20 cellular contexts compared by ENCODE assay signal in the genomic region with DNA sequence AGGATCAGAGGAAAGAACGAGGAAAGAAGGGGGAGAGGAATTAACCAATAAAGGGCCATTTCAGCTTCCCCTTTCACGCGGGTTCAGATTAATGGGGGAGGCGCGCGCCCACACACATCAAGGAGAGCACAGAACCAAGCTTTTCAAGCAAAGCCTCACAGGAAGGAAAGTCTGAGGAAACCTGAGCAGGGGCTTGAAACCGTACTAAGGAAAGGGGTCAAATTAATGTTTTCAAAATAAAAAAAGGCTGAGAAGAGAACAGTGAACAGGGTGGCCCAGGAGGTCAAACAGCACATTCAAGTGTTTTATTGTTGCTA.
"Had no signal": no experiment of that assay in that cellular context is flagged by ENCODE, and none has a peak within 500 bp of the region (broad histone marks: within the 10 kb centered on the region; RNA-seq: fewer than 3 reads in every experiment).

No MANE protein-coding gene starts in this region.

- H3K9me3 Mint-ChIP-seq: activated CD4-positive, alpha-beta memory T cell treated with anti-CD3 and anti-CD28 coated beads, Interleukin-2, amount 10 ng/mL, durations not matched to agents 7 days and 5 days; activated naive CD4-positive, alpha-beta T cell treated with anti-CD3 and anti-CD28 coated beads for 36 hours; activated naive CD8-positive, alpha-beta T cell treated with anti-CD3 and anti-CD28 coated beads, Interleukin-2, amount 10 ng/mL, durations not matched to agents 7 days and 5 days had no signal

- H3K36me3 Mint-ChIP-seq: activated naive CD8-positive, alpha-beta T cell treated with anti-CD3 and anti-CD28 coated beads, Interleukin-2, amount 10 ng/mL, durations not matched to agents 7 days and 5 days; T-cell had no signal

- H3K27ac ChIP-seq: adrenal gland, SK-N-MC, WERI-Rb-1 had no signal

- H3K36me3 ChIP-seq: adrenal gland, WERI-Rb-1 had no signal

- H3K9me3 ChIP-seq: adrenal gland had no signal

- H3K4me3 Mint-ChIP-seq: activated CD4-positive, alpha-beta memory T cell treated with anti-CD3 and anti-CD28 coated beads, Interleukin-2, amount 10 ng/mL, durations not matched to agents 7 days and 5 days; activated CD4-positive, alpha-beta T cell treated with anti-CD3 and anti-CD28 coated beads for 36 hours; activated naive CD4-positive, alpha-beta T cell treated with anti-CD3 and anti-CD28 coated beads for 36 hours; activated naive CD8-positive, alpha-beta T cell treated with anti-CD3 and anti-CD28 coated beads, Interleukin-2, amount 10 ng/mL, durations not matched to agents 7 days and 5 days; activated T-helper 17 cell treated with anti-CD3 and anti-CD28 coated beads, Interleukin-2, amount 50 U/mL, for 72 hours; T-cell had no signal

- H3K27me3 Mint-ChIP-seq: activated CD4-positive, alpha-beta memory T cell treated with anti-CD3 and anti-CD28 coated beads, Interleukin-2, amount 10 ng/mL, durations not matched to agents 7 days and 5 days had no signal

- H3K4me1 Mint-ChIP-seq: activated CD4-positive, alpha-beta memory T cell treated with anti-CD3 and anti-CD28 coated beads, Interleukin-2, amount 10 ng/mL, durations not matched to agents 7 days and 5 days; activated CD4-positive, alpha-beta T cell treated with anti-CD3 and anti-CD28 coated beads for 36 hours; activated naive CD8-positive, alpha-beta T cell treated with anti-CD3 and anti-CD28 coated beads, Interleukin-2, amount 10 ng/mL, durations not matched to agents 7 days and 5 days; activated T-helper 17 cell treated with anti-CD3 and anti-CD28 coated beads, Interleukin-2, amount 50 U/mL, for 72 hours; T-cell had no signal

- H3K27me3 ChIP-seq: adrenal gland had no signal

- H3K4me1 ChIP-seq: adrenal gland had no signal

- H3K27ac Mint-ChIP-seq: activated CD4-positive, alpha-beta memory T cell treated with anti-CD3 and anti-CD28 coated beads, Interleukin-2, amount 10 ng/mL, durations not matched to agents 7 days and 5 days; activated CD4-positive, alpha-beta T cell treated with anti-CD3 and anti-CD28 coated beads for 36 hours; activated naive CD4-positive, alpha-beta T cell treated with anti-CD3 and anti-CD28 coated beads for 36 hours; activated naive CD8-positive, alpha-beta T cell treated with anti-CD3 and anti-CD28 coated beads, Interleukin-2, amount 10 ng/mL, durations not matched to agents 7 days and 5 days; activated T-helper 17 cell treated with anti-CD3 and anti-CD28 coated beads, Interleukin-2, amount 50 U/mL, for 72 hours; T-cell had no signal

- ATAC-seq: activated CD4-positive, alpha-beta T cell treated with anti-CD3 and anti-CD28 coated beads for 36 hours; activated T-helper 17 cell treated with anti-CD3 and anti-CD28 coated beads, Interleukin-2, amount 50 U/mL, for 72 hours; T-cell had no signal

- DNase-seq: activated CD4-positive, alpha-beta memory T cell treated with anti-CD3 and anti-CD28 coated beads, Interleukin-2, amount 10 ng/mL, durations not matched to agents 7 days and 5 days; activated CD4-positive, alpha-beta T cell treated with anti-CD3 and anti-CD28 coated beads for 36 hours; activated CD4-positive, alpha-beta T cell treated with anti-CD3 and anti-CD28 coated beads, Interleukin-2, amount 50 U/mL, for 1 hour; activated gamma-delta T cell; activated naive CD4-positive, alpha-beta T cell treated with anti-CD3 and anti-CD28 coated beads for 36 hours; activated naive CD8-positive, alpha-beta T cell treated with anti-CD3 and anti-CD28 coated beads, Interleukin-2, amount 10 ng/mL, durations not matched to agents 7 days and 5 days; activated T-cell treated with anti-CD3 and anti-CD28 coated beads for 4 hours; activated T-cell treated with anti-CD3 and anti-CD28 coated beads, Interleukin-2, amount 50 U/mL, for 48 hours; KG1; NCI-H1048; NCI-H1930; NCI-H345; NCI-H510A; NCI-H526 treated with DMSO at 0.1 percent for 48 hours; SIG-M5; T-cell; WERI-Rb-1 had no signal

- H3K4me3 ChIP-seq: adrenal gland, SK-N-MC had no signal
